ENCODE assay signal across 27 cellular contexts in the genomic region with DNA sequence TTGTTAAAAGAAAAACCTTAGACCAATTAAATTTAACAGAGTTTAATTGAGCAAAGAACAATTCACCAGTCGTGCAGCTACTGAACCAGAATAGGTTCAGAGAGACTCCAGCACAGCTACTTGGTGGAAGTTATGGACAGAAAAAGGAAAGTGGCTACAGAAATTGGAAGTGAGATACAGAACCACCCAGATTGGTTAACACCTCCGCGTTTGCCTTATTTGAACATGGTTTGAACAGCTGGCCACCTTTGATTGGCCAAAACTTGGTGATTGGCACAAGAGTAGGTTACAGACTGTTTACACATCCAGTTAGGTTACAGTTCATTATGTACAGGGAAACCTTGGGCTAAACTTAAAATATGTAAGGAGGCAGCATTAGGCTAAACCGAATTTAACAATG. TPM values are rescaled to one million over a fixed set of nuclear protein-coding genes. Genes with fewer than 3 reads are reported as not detected.
A peak's percentile ranks its signal among the peaks of the same experiment; 100 is the strongest.
DNase-seq lines count a peak whose midpoint lies in the region; ATAC-seq and TF ChIP-seq lines count a peak whose summit lies in the region.
"Had no signal": no experiment of that assay in that cellular context is flagged by ENCODE, and none has a peak within 500 bp of the region (broad histone marks: within the 10 kb centered on the region; RNA-seq: fewer than 3 reads in every experiment).

No MANE protein-coding gene starts in this region.

- peaks cover 39% of the 10 kb centered on the region for H3K4me1 Mint-ChIP-seq in WTC11
- H3K4me1 Mint-ChIP-seq: natural killer cell; stimulated activated memory B cell treated with anti-CD40 and anti-IgM and Interleukin-4, amounts not matched to agents 10 μg/mL and 1 μg/mL and 100 μg/mL, for 72 hours had no signal

- H3K4me1 ChIP-seq in liver (ENCODE audit: control insufficient read depth in 4 of 4, insufficient read depth in 4 of 4, low read length in 3 of 4) (peaks cover 6 to 36% (median 12%) of the 10 kb centered on the region in 4 donors), tibial nerve (peaks cover 0 to 9% (median 0%) of the 10 kb centered on the region in 4 donors)

- DNase-seq in DMS53 treated with DMSO at 0.1 percent for 48 hours (lab: John Stamatoyannopoulos, UW; ENCODE audit: unreplicated experiment), result peak; percentile 10
- peak; percentile 62 for DNase-seq in MG63
- DNase-seq in WTC11 (ENCODE audit: low spot score), result no peak
- DNase-seq in tibial nerve (ENCODE audit: low spot score in 2 of 2), result no peak
- no peak for DNase-seq in NK-92 (lab: John Stamatoyannopoulos, UW; ENCODE audit: unreplicated experiment)
- no peak for DNase-seq in GDM1 (lab: John Stamatoyannopoulos, UW)
- no peak for DNase-seq in activated T-cell treated with anti-CD3 and anti-CD28 coated beads, Interleukin-2, amount 50 U/mL, for 1 hour
- DNase-seq: activated CD4-positive, alpha-beta memory T cell treated with anti-CD3 and anti-CD28 coated beads, Interleukin-2, amount 10 ng/mL, durations not matched to agents 7 days and 5 days; activated CD8-positive, alpha-beta memory T cell treated with anti-CD3 and anti-CD28 coated beads, Interleukin-2, amount 50 U/mL, for 4 hours; activated naive CD4-positive, alpha-beta T cell treated with anti-CD3 and anti-CD28 coated beads for 36 hours; BE2C; DMS 273 treated with DMSO at 0.1 percent for 48 hours; HCEC 1CT; kidney glomerular epithelial cell; natural killer cell; NCI-H2029; NCI-H2227 treated with DMSO at 0.1 percent for 48 hours; NCI-H526 treated with DMSO at 0.1 percent for 48 hours; nucleus accumbens; RPMI8226; trophoblast cell had no signal

- no peak for ATAC-seq in WTC11
- ATAC-seq: activated CD4-positive, CD25-positive, alpha-beta regulatory T cell treated with anti-CD3 and anti-CD28 coated beads, Interleukin-2, amount 50 U/mL, for 24 hours; natural killer cell; stimulated activated memory B cell treated with anti-CD40 and anti-IgM and Interleukin-4, amounts not matched to agents 10 μg/mL and 1 μg/mL and 100 μg/mL, for 72 hours had no signal

- H3K9me3 ChIP-seq in MG63 (no peaks in the 10 kb centered on the region), liver (ENCODE audit: control insufficient read depth in 4 of 4, low read length in 3 of 4) (no peaks in the 10 kb centered on the region), tibial nerve (no peaks in the 10 kb centered on the region)
- H3K9me3 ChIP-seq: BE2C had no signal

- H3K27ac ChIP-seq in liver (ENCODE audit: low read depth in 1 of 2, low read length in 2 of 2) (peak overlapping the region; percentile 70 to 76), tibial nerve (no peak overlapping the region)
- H3K27ac ChIP-seq: hepatocyte had no signal

- H3K27ac Mint-ChIP-seq in WTC11, result peak overlapping the region; percentile 47; the same call in 1 of the 2 replicates
- H3K27ac Mint-ChIP-seq: activated CD4-positive, alpha-beta memory T cell treated with anti-CD3 and anti-CD28 coated beads, Interleukin-2, amount 10 ng/mL, durations not matched to agents 7 days and 5 days; activated naive CD4-positive, alpha-beta T cell treated with anti-CD3 and anti-CD28 coated beads for 36 hours; natural killer cell; stimulated activated memory B cell treated with anti-CD40 and anti-IgM and Interleukin-4, amounts not matched to agents 10 μg/mL and 1 μg/mL and 100 μg/mL, for 72 hours; T-helper 1 cell treated with Interleukin-12 subunit alpha and Interleukin-12 subunit beta and Interleukin-4 antibody, amounts not matched to agents 30 μg/mL and 1 μg/mL, for 36 hours had no signal

- WGBS in liver, result 57% methylated on average over 4 of the region's 4 CpGs
- WGBS in tibial nerve, 2 donors, result 88% methylated on average over 4 of the region's 4 CpGs

- POLR2A ChIA-PET in WTC11 (lab: Charles Lee), result no interaction called here

- H3K27me3 Mint-ChIP-seq in WTC11 (ENCODE audit: low read depth), result no peaks in the 10 kb centered on the region

- H3K36me3 ChIP-seq in MG63 (no peaks in the 10 kb centered on the region), liver (ENCODE audit: control insufficient read depth in 4 of 4, insufficient read depth in 3 of 4, low read depth in 1 of 4, low read length in 3 of 4) (no peaks in the 10 kb centered on the region), tibial nerve (no peaks in the 10 kb centered on the region)
- H3K36me3 ChIP-seq: BE2C had no signal

- TF ChIP-seq RAD21 in liver (IDR thresholded peaks at IDR 0.05), result no peak

- peak overlapping the region in 1 of 2 donors; percentile 31 for H3K9ac ChIP-seq in liver (ENCODE audit: low read depth in 1 of 2, low read length in 2 of 2)

- no peak overlapping the region for H3K4me3 Mint-ChIP-seq in WTC11
- H3K4me3 Mint-ChIP-seq: activated CD4-positive, alpha-beta memory T cell treated with anti-CD3 and anti-CD28 coated beads, Interleukin-2, amount 10 ng/mL, durations not matched to agents 7 days and 5 days; activated naive CD4-positive, alpha-beta T cell treated with anti-CD3 and anti-CD28 coated beads for 36 hours; natural killer cell; stimulated activated memory B cell treated with anti-CD40 and anti-IgM and Interleukin-4, amounts not matched to agents 10 μg/mL and 1 μg/mL and 100 μg/mL, for 72 hours; T-helper 1 cell treated with Interleukin-12 subunit alpha and Interleukin-12 subunit beta and Interleukin-4 antibody, amounts not matched to agents 30 μg/mL and 1 μg/mL, for 36 hours had no signal

- no peaks in the 10 kb centered on the region for H3K36me3 Mint-ChIP-seq in WTC11
- H3K36me3 Mint-ChIP-seq: natural killer cell; stimulated activated memory B cell treated with anti-CD40 and anti-IgM and Interleukin-4, amounts not matched to agents 10 μg/mL and 1 μg/mL and 100 μg/mL, for 72 hours had no signal

- H3K9me3 Mint-ChIP-seq in WTC11, result no peaks in the 10 kb centered on the region
- H3K9me3 Mint-ChIP-seq: activated CD4-positive, alpha-beta memory T cell treated with anti-CD3 and anti-CD28 coated beads, Interleukin-2, amount 10 ng/mL, durations not matched to agents 7 days and 5 days; activated naive CD4-positive, alpha-beta T cell treated with anti-CD3 and anti-CD28 coated beads for 36 hours; natural killer cell; stimulated activated memory B cell treated with anti-CD40 and anti-IgM and Interleukin-4, amounts not matched to agents 10 μg/mL and 1 μg/mL and 100 μg/mL, for 72 hours; T-helper 1 cell treated with Interleukin-12 subunit alpha and Interleukin-12 subunit beta and Interleukin-4 antibody, amounts not matched to agents 30 μg/mL and 1 μg/mL, for 36 hours had no signal

- TF ChIP-seq CTCF in WTC11 (IDR thresholded peaks at IDR 0.05) (no peak), liver (IDR thresholded peaks at IDR 0.05; ENCODE audit: low read depth, low read length, missing input control) (no peak), tibial nerve (IDR thresholded peaks at IDR 0.05) (no peak)

- no peaks in the 10 kb centered on the region for H3K27me3 ChIP-seq in MG63
- no peaks in the 10 kb centered on the region for H3K27me3 ChIP-seq in liver (ENCODE audit: control insufficient read depth in 4 of 4, insufficient read depth in 4 of 4, low read length in 3 of 4)
- no peaks in the 10 kb centered on the region for H3K27me3 ChIP-seq in tibial nerve
- H3K27me3 ChIP-seq: BE2C, hepatocyte had no signal

- TF ChIP-seq POLR2A in tibial nerve (IDR thresholded peaks at IDR 0.05), result no peak

- CTCF ChIA-PET in WTC11 (lab: Charles Lee), result no interaction called here

- no peak for TF ChIP-seq EP300 in tibial nerve (IDR thresholded peaks at IDR 0.05)

- no peak overlapping the region for H3K4me3 ChIP-seq in MG63
- no peak overlapping the region for H3K4me3 ChIP-seq in liver (ENCODE audit: low read depth in 1 of 3, low read length in 3 of 3)
- H3K4me3 ChIP-seq in tibial nerve, result no peak overlapping the region
- H3K4me3 ChIP-seq: hepatocyte, lung had no signal

TF ChIP-seq in liver, 16 proteins besides CTCF, POLR2A, EP300 and RAD21:
- peak; percentile 37 for TF ChIP-seq FOXA2 (IDR thresholded peaks at IDR 0.05)
- no peak for TF ChIP-seq GABPA (IDR thresholded peaks at IDR 0.05 in 1 of 2, conservative IDR thresholded peaks at IDR 0.05 in 1 of 2)

RNA-seq across cellular contexts. Expression of gene SRGAP1, which starts 54.9 kb away (rescaled TPM):
- 0.81 and 0.99 TPM in 2 replicates for total RNA-seq in MG63 (2014; rRNA removed; shearing (Covaris generic); ENCODE audit: low replicate concordance)
- total RNA-seq in WTC11 (2021) (8.1 to 10.3 TPM (median 9.9 TPM) in 3 replicates), liver (1 to 10 TPM in 1 of 2 donors, under 1 TPM in 1; 0.51 to 1.3 TPM), tibial nerve (10 to 100 TPM; 13.1 to 81.5 (median 22.4) TPM)
- 1 to 10 TPM in 1 of 2 donors, under 1 TPM in 1; 0.28 to 1.2 TPM for polyA plus RNA-seq in liver
- total RNA-seq: activated CD4-positive, alpha-beta memory T cell treated with anti-CD3 and anti-CD28 coated beads, Interleukin-2, amount 10 ng/mL, durations not matched to agents 7 days and 5 days had no signal

Comparison
In these comparisons a context has a peak if more than half of its experiments do, and no peak if none do; other contexts are left out.
1. DNase-seq: peak in DMS53 treated with DMSO at 0.1 percent for 48 hours (single experiment) and MG63 (single experiment); none in WTC11 (single experiment), tibial nerve (0 of 2), NK-92 (single experiment), GDM1 (single experiment) and activated T-cell treated with anti-CD3 and anti-CD28 coated beads, Interleukin-2, amount 50 U/mL, for 1 hour (single experiment).
2. H3K27ac ChIP-seq: peak in liver (2 of 2); none in tibial nerve (0 of 4).